In the genomic region with DNA sequence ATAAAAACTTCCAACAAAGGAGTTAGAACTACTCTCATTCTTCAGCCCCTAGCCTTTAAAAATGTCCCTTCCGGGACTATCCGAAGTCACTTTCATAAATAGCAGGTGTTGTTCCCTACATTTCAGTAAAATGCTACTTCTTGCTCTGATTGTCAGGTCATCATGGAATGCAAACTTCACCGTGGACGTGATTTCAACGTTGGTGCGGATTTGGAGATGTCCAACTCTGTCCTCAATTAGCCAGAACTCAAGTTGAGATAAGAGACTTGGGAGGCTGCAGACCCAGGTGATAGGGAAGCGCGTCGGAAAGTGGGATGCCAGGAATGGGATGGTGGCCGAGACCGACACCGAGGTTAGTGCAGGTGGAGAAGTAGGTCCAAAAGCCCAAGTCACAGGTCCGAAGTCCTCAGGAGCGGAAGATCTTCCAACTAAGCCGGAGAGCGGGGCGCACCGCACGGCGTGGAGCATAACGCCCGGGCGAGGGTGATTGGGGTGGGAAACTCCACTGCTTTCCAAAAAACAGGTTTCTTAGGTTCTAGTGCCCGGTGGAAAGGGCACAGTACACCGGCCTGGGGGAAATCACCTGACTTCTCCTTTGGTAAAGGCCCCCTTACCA, we compare ENCODE assay signal across 11 cellular contexts. TPM values are rescaled to one million over a fixed set of nuclear protein-coding genes. Genes with fewer than 3 reads are reported as not detected.
DNase-seq lines count a peak whose midpoint lies in the region; ATAC-seq and TF ChIP-seq lines count a peak whose summit lies in the region.
"Had no signal": no experiment of that assay in that cellular context is flagged by ENCODE, and none has a peak within 500 bp of the region (broad histone marks: within the 10 kb centered on the region; RNA-seq: fewer than 3 reads in every experiment).

No MANE protein-coding gene starts in this region.

- no peak overlapping the region for H3K4me3 ChIP-seq in right cardiac atrium (ENCODE audit: low read length)
- H3K4me3 ChIP-seq: lung had no signal

- H3K9me3 Mint-ChIP-seq in activated naive CD8-positive, alpha-beta T cell treated with anti-CD3 and anti-CD28 coated beads for 36 hours = peaks cover 4% of the 10 kb centered on the region
- no peaks in the 10 kb centered on the region for H3K9me3 Mint-ChIP-seq in memory B cell
- H3K9me3 Mint-ChIP-seq in type B pancreatic cell = no peaks in the 10 kb centered on the region

- TF ChIP-seq CTCF in type B pancreatic cell (conservative IDR thresholded peaks at IDR 0.05) = no peak

- intact Hi-C loops in right cardiac atrium (cut with DNase I) = no loop called here
- intact Hi-C loops in left ventricle myocardium superior (cut with micrococcal nuclease) = no loop called here

- ATAC-seq in right cardiac atrium (no peak), left ventricle myocardium superior (no peak), memory B cell (ENCODE audit: low read depth) (no peak)

- H3K4me1 ChIP-seq in right cardiac atrium (ENCODE audit: control insufficient read depth, insufficient read depth, low read length) = peaks cover 6% of the 10 kb centered on the region

- H3K36me3 Mint-ChIP-seq in activated naive CD8-positive, alpha-beta T cell treated with anti-CD3 and anti-CD28 coated beads for 36 hours = peaks cover 23% of the 10 kb centered on the region
- H3K36me3 Mint-ChIP-seq in memory B cell (peaks cover 10% of the 10 kb centered on the region), type B pancreatic cell (peaks cover 9% of the 10 kb centered on the region)

- peaks cover 3% of the 10 kb centered on the region for H3K27me3 ChIP-seq in right cardiac atrium (ENCODE audit: control insufficient read depth, insufficient read depth)

- 49% methylated on average over 25 of the region's 25 CpGs for WGBS in right cardiac atrium

- peak overlapping the region; percentile 48 for H3K4me3 Mint-ChIP-seq in activated naive CD8-positive, alpha-beta T cell treated with anti-CD3 and anti-CD28 coated beads for 36 hours
- H3K4me3 Mint-ChIP-seq in memory B cell (peak overlapping the region; percentile 79), type B pancreatic cell (peak overlapping the region; percentile 77)

- peak in 2 of 3 donors; percentile 30 to 32 for DNase-seq in right cardiac atrium
- DNase-seq in left ventricle myocardium superior = no peak
- no peak for DNase-seq in activated naive CD8-positive, alpha-beta T cell treated with anti-CD3 and anti-CD28 coated beads for 36 hours
- DNase-seq in memory B cell (ENCODE audit: low spot score in 2 of 2) = no peak
- DNase-seq in type B pancreatic cell (ENCODE audit: extremely low spot score, unreplicated experiment) = no peak
- no peak for DNase-seq in NOMO-1 treated with DMSO at 0.1 percent for 48 hours (lab: John Stamatoyannopoulos, UW; ENCODE audit: unreplicated experiment)
- no peak for DNase-seq in stimulated activated CD4-positive, alpha-beta T cell treated with anti-CD3 and anti-CD28 coated beads, Interleukin-12 subunit alpha, Interleukin-12 subunit beta, amount 100 ng/mL, for 4 hours
- DNase-seq in stimulated activated CD4-positive, alpha-beta T cell treated with anti-CD3 and anti-CD28 coated beads, Interleukin-4, amount 100 ng/mL, for 24 hours = no peak
- DNase-seq: activated CD8-positive, alpha-beta memory T cell treated with anti-CD3 and anti-CD28 coated beads, Interleukin-2, amount 50 U/mL, for 48 hours; NCI-H1417 had no signal

- H3K27ac Mint-ChIP-seq in activated naive CD8-positive, alpha-beta T cell treated with anti-CD3 and anti-CD28 coated beads for 36 hours = peak overlapping the region; percentile 70
- H3K27ac Mint-ChIP-seq in memory B cell = peak overlapping the region; percentile 94
- H3K27ac Mint-ChIP-seq in type B pancreatic cell = peak overlapping the region; percentile 77

- H3K4me1 Mint-ChIP-seq in activated naive CD8-positive, alpha-beta T cell treated with anti-CD3 and anti-CD28 coated beads for 36 hours = peaks cover 27% of the 10 kb centered on the region
- H3K4me1 Mint-ChIP-seq in memory B cell (peaks cover 11% of the 10 kb centered on the region), type B pancreatic cell (ENCODE audit: unreplicated experiment) (peaks cover 4% of the 10 kb centered on the region)

- peaks cover 65% of the 10 kb centered on the region for H3K27me3 Mint-ChIP-seq in activated naive CD8-positive, alpha-beta T cell treated with anti-CD3 and anti-CD28 coated beads for 36 hours
- no peaks in the 10 kb centered on the region for H3K27me3 Mint-ChIP-seq in memory B cell
- H3K27me3 Mint-ChIP-seq in type B pancreatic cell = peaks cover 81% of the 10 kb centered on the region

- H3K27ac ChIP-seq in right cardiac atrium (ENCODE audit: low read length) = no peak overlapping the region

- H3K9me3 ChIP-seq in right cardiac atrium (ENCODE audit: control insufficient read depth, low read length) = no peaks in the 10 kb centered on the region

RNA-seq across cellular contexts. Expression of gene SPAG6, which starts 11.5 kb away (rescaled TPM):
- total RNA-seq in right cardiac atrium (under 1 TPM in 1 of 4 donors, not detected in 3; 0.09 TPM), left ventricle myocardium superior (not detected), type B pancreatic cell (ENCODE audit: low replicate concordance) (1.9 and 6.6 TPM in 2 replicates)
- 0.05 TPM for polyA plus RNA-seq in right cardiac atrium
- not detected for total RNA-seq in activated naive CD8-positive, alpha-beta T cell treated with anti-CD3 and anti-CD28 coated beads for 36 hours

RNA-seq across cellular contexts. Expression of gene BMI1, which starts 12.9 kb away (rescaled TPM):
- 10 to 100 TPM; 36.0 to 41.1 (median 37.7) TPM for total RNA-seq in right cardiac atrium
- polyA plus RNA-seq in right cardiac atrium = 17.0 TPM
- total RNA-seq in left ventricle myocardium superior = 38.8 TPM
- total RNA-seq in activated naive CD8-positive, alpha-beta T cell treated with anti-CD3 and anti-CD28 coated beads for 36 hours = 10 to 100 TPM; 59.2 to 59.6 TPM
- 28.9 and 36.6 TPM in 2 replicates for total RNA-seq in type B pancreatic cell (ENCODE audit: low replicate concordance)

RNA-seq across cellular contexts. Expression of gene COMMD3, which starts 17.6 kb away (rescaled TPM):
- total RNA-seq in right cardiac atrium (10 to 100 TPM; 67.7 to 86.3 (median 81.2) TPM), left ventricle myocardium superior (83.5 TPM), type B pancreatic cell (ENCODE audit: low replicate concordance) (42.5 and 51.3 TPM in 2 replicates)
- polyA plus RNA-seq in right cardiac atrium = 95.9 TPM
- total RNA-seq in activated naive CD8-positive, alpha-beta T cell treated with anti-CD3 and anti-CD28 coated beads for 36 hours = 10 to 100 TPM; 46.8 to 53.5 TPM

Comparison
In these comparisons a context has a peak if more than half of its experiments do, and no peak if none do; other contexts are left out.
1. DNase-seq: peak in right cardiac atrium (2 of 3); none in left ventricle myocardium superior (single experiment), activated naive CD8-positive, alpha-beta T cell treated with anti-CD3 and anti-CD28 coated beads for 36 hours (single experiment), memory B cell (0 of 2), type B pancreatic cell (single experiment), NOMO-1 treated with DMSO at 0.1 percent for 48 hours (single experiment), stimulated activated CD4-positive, alpha-beta T cell treated with anti-CD3 and anti-CD28 coated beads, Interleukin-12 subunit alpha, Interleukin-12 subunit beta, amount 100 ng/mL, for 4 hours (single experiment) and stimulated activated CD4-positive, alpha-beta T cell treated with anti-CD3 and anti-CD28 coated beads, Interleukin-4, amount 100 ng/mL, for 24 hours (single experiment).
2. Peak in every context shown above with its lines, with median percentiles within 50 percentile points of each other: H3K27ac Mint-ChIP-seq and H3K4me3 Mint-ChIP-seq.